In the genomic region with DNA sequence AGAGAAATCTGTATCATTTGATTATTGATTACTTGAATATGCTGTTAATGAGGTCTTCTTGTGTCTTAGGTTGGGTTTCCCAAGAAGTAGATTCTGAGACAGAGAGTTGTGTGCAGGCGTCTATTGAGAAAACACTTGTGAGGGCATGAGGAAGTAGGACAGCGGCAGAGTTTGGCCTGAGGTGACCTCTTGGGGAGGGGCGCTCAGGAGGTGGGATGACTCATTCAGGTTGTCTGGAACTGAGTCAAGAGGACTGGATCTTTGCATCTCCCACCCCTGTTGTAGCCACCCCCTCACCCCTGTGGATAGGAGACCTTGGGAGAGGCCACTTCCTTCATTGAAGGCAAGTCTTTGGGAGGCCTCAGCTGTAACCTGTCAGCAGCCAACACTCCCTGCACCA, we compare ENCODE assay signal across 8 cellular contexts. TPM values are rescaled to one million over a fixed set of nuclear protein-coding genes. Genes with fewer than 3 reads are reported as not detected.
DNase-seq lines count a peak whose midpoint lies in the region; ATAC-seq and TF ChIP-seq lines count a peak whose summit lies in the region.

No MANE protein-coding gene starts in this region.

- no peaks in the 10 kb centered on the region for H4K20me1 ChIP-seq in OCI-LY7 (ENCODE audit: insufficient read depth, low read length)

- no peaks in the 10 kb centered on the region for H3K79me2 ChIP-seq in OCI-LY7 (ENCODE audit: insufficient read depth, low read depth, low read length)

- H3K4me1 ChIP-seq in OCI-LY7 (ENCODE audit: insufficient read depth, low read length, poor library complexity, severe bottlenecking) = no peaks in the 10 kb centered on the region

- H3K27ac ChIP-seq in epithelial cell of prostate (peak overlapping the region; percentile 69), OCI-LY7 (ENCODE audit: low read depth, low read length, poor library complexity, severe bottlenecking) (no peak overlapping the region)

- H3K9me2 ChIP-seq in OCI-LY7 (ENCODE audit: insufficient read depth, low read length) = no peaks in the 10 kb centered on the region

- ATAC-seq in GM21423 (IDR thresholded peaks at IDR 0.05; ENCODE audit: unreplicated experiment) (peak; percentile 62), HG03280 (IDR thresholded peaks at IDR 0.05; ENCODE audit: unreplicated experiment) (no peak)

- H3K9me3 ChIP-seq in OCI-LY7 (ENCODE audit: low read length) = no peaks in the 10 kb centered on the region

- POLR2A ChIA-PET in OCI-LY7 (lab: Charles Lee) = no interaction called here

- no peak overlapping the region for H3K4me2 ChIP-seq in OCI-LY7 (ENCODE audit: low read length)

- DNase-seq in DMS53 treated with DMSO at 0.1 percent for 48 hours (lab: John Stamatoyannopoulos, UW; ENCODE audit: unreplicated experiment) (peak; percentile 21), HT-29 (ENCODE audit: low spot score) (peak; percentile 17), epithelial cell of prostate (ENCODE audit: low read depth, low spot score) (no peak), OCI-LY7 (ENCODE audit: low spot score) (no peak)
- no peak for DNase-seq in effector CD4-positive, alpha-beta T cell
- no peak for DNase-seq in activated effector memory CD4-positive, alpha-beta T cell treated with Interleukin-2 at 50 U/mL for 16 hours

- intact Hi-C loops in OCI-LY7 (cut with micrococcal nuclease; ENCODE audit: unreplicated experiment) = no loop called here

- H2AFZ ChIP-seq in OCI-LY7 (ENCODE audit: low read length) = no peak overlapping the region

- H3K36me3 ChIP-seq in OCI-LY7 (ENCODE audit: insufficient read depth, low read length) = no peaks in the 10 kb centered on the region

- no peak overlapping the region for H3K4me3 ChIP-seq in OCI-LY7 (ENCODE audit: low read depth, low read length, poor library complexity, severe bottlenecking)

- CTCF ChIA-PET in OCI-LY7 (lab: Charles Lee; ENCODE audit: unreplicated experiment) = no interaction called here

- BruUV-seq in OCI-LY7 (replicated peaks; lab: Mats Ljungman, UMichigan) = no TSS peak

- TF ChIP-seq CTCF in OCI-LY7 (conservative IDR thresholded peaks at IDR 0.05; ENCODE audit: low read length) = no peak

RNA-seq across cellular contexts. Expression of a gene that starts 35.2 kb away (rescaled TPM):
- total RNA-seq in HT-29 (2014; rRNA removed; shearing (Covaris generic)) = 2.9 and 5.3 TPM in 2 replicates
- 6.4 and 8.2 TPM in 2 replicates for total RNA-seq in OCI-LY7 (2014; rRNA removed; shearing (Covaris generic))
- total RNA-seq in OCI-LY7 (2022) = 18.1 and 18.5 TPM in 2 replicates

Comparison
In these comparisons a context has a peak if more than half of its experiments do, and no peak if none do; other contexts are left out.
1. DNase-seq: peak in DMS53 treated with DMSO at 0.1 percent for 48 hours (single experiment) and HT-29 (single experiment); none in epithelial cell of prostate (single experiment), OCI-LY7 (single experiment), effector CD4-positive, alpha-beta T cell (single experiment) and activated effector memory CD4-positive, alpha-beta T cell treated with Interleukin-2 at 50 U/mL for 16 hours (single experiment).